Comparison of ENCODE assay signal across 9 cellular contexts in the genomic region with DNA sequence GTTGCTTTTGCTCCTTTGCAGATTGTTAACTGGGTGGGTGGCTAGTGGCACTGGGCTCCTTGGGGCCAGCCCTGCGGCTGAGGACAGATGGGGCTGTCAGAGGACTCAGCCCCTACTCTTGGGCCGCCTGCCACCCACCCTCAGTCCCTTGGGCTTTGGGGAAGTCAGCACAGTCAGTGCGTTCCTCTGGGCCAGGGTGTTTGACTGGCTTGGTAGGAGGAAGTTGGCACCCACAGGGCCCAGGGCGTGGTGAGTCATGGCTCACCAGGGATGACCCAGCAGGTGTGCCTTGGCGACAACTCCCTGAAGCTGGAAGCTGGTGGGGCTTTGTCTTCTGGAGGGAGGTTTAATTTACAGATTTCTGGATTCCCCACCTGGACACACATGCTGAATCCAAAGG. TPM values are rescaled to one million over a fixed set of nuclear protein-coding genes. Genes with fewer than 3 reads are reported as not detected.
DNase-seq lines count a peak whose midpoint lies in the region; ATAC-seq and TF ChIP-seq lines count a peak whose summit lies in the region.
"Had no signal": no experiment of that assay in that cellular context is flagged by ENCODE, and none has a peak within 500 bp of the region (broad histone marks: within the 10 kb centered on the region; RNA-seq: fewer than 3 reads in every experiment).

No MANE protein-coding gene starts in this region.

- peaks cover 37% of the 10 kb centered on the region for H3K36me3 Mint-ChIP-seq in effector memory CD8-positive, alpha-beta T cell (ENCODE audit: insufficient read depth)

- ATAC-seq in effector memory CD8-positive, alpha-beta T cell (replicated peaks) = no peak
- ATAC-seq in HG03025 (IDR thresholded peaks at IDR 0.05; ENCODE audit: low FRiP score, unreplicated experiment) = no peak

- DNase-seq in GM06990 (ENCODE audit: extremely low read depth, insufficient read length) (peak; percentile 36), M059J (ENCODE audit: low read depth) (peak; percentile 63), prostate gland (ENCODE audit: low spot score) (peak; percentile 62), caudate nucleus (lab: John Stamatoyannopoulos, UW) (no peak), SJCRH30 (no peak), NCI-H187 (lab: John Stamatoyannopoulos, UW) (no peak)
- no peak for DNase-seq in effector memory CD8-positive, alpha-beta T cell
- DNase-seq: NCI-H1048 had no signal

- peak overlapping the region; percentile 96 for H3K27ac Mint-ChIP-seq in effector memory CD8-positive, alpha-beta T cell

- H3K4me3 ChIP-seq in GM06990 (replicated peaks; ENCODE audit: low read depth, low read length) (no peak overlapping the region), prostate gland (no peak overlapping the region), SJCRH30 (no peak overlapping the region)

- H3K9me3 ChIP-seq in prostate gland (no peaks in the 10 kb centered on the region), SJCRH30 (replicated peaks) (no peaks in the 10 kb centered on the region)

- H3K27me3 ChIP-seq in GM06990 (replicated peaks; ENCODE audit: control insufficient read depth, insufficient read depth, low read length) = no peaks in the 10 kb centered on the region
- H3K27me3 ChIP-seq in prostate gland (replicated peaks; ENCODE audit: insufficient read depth) = no peaks in the 10 kb centered on the region
- H3K27me3 ChIP-seq in SJCRH30 = no peaks in the 10 kb centered on the region

- TF ChIP-seq CTCF in GM06990 (IDR thresholded peaks at IDR 0.05; ENCODE audit: insufficient read depth, low read length, poor library complexity, severe bottlenecking) (no peak), prostate gland (IDR thresholded peaks at IDR 0.05) (no peak)

- H3K27ac ChIP-seq in prostate gland = no peak overlapping the region
- H3K27ac ChIP-seq in caudate nucleus (ENCODE audit: low read depth, low read length) = no peak overlapping the region
- no peak overlapping the region for H3K27ac ChIP-seq in SJCRH30

- H3K9me3 Mint-ChIP-seq in effector memory CD8-positive, alpha-beta T cell = no peaks in the 10 kb centered on the region

- TF ChIP-seq POLR2A in prostate gland (IDR thresholded peaks at IDR 0.05) = no peak

- no peak overlapping the region for H3K4me3 Mint-ChIP-seq in effector memory CD8-positive, alpha-beta T cell

- H3K4me1 ChIP-seq in prostate gland (replicated peaks) = no peaks in the 10 kb centered on the region
- peaks cover 6% of the 10 kb centered on the region; the same call in 1 of the 2 replicates for H3K4me1 ChIP-seq in SJCRH30

- H3K27me3 Mint-ChIP-seq in effector memory CD8-positive, alpha-beta T cell = no peaks in the 10 kb centered on the region

- peaks cover 16% of the 10 kb centered on the region for H3K36me3 ChIP-seq in GM06990 (ENCODE audit: control insufficient read depth, insufficient read depth, low read length)
- no peaks in the 10 kb centered on the region for H3K36me3 ChIP-seq in prostate gland
- H3K36me3 ChIP-seq in SJCRH30 = peaks cover 3% of the 10 kb centered on the region; the same call in 1 of the 2 replicates

- intact Hi-C loops in prostate gland (cut with DNase I) = no loop called here

- 78% methylated on average over 4 of the region's 5 CpGs for WGBS in prostate gland

- H3K4me1 Mint-ChIP-seq in effector memory CD8-positive, alpha-beta T cell (ENCODE audit: low read depth in 2 of 2) = peaks cover 45 to 50% of the 10 kb centered on the region in 2 donors

RNA-seq across cellular contexts. Expression of gene HAPSTR1, which starts 32.4 kb away (rescaled TPM):
- 29.5 and 48.5 TPM in 2 replicates for total RNA-seq in M059J (2014; rRNA removed; shearing (Covaris generic))
- 10 to 100 TPM; 45.5 to 68.6 TPM for total RNA-seq in prostate gland
- 52.5 and 59.3 TPM in 2 replicates for total RNA-seq in SJCRH30 (2014; rRNA removed; shearing (Covaris generic))

Comparison
In these comparisons a context has a peak if more than half of its experiments do, and no peak if none do; other contexts are left out.
1. DNase-seq: peak in GM06990 (single experiment), M059J (single experiment) and prostate gland (single experiment); none in effector memory CD8-positive, alpha-beta T cell (0 of 3), caudate nucleus (0 of 61), SJCRH30 (0 of 2) and NCI-H187 (0 of 2).